In the genomic region with DNA sequence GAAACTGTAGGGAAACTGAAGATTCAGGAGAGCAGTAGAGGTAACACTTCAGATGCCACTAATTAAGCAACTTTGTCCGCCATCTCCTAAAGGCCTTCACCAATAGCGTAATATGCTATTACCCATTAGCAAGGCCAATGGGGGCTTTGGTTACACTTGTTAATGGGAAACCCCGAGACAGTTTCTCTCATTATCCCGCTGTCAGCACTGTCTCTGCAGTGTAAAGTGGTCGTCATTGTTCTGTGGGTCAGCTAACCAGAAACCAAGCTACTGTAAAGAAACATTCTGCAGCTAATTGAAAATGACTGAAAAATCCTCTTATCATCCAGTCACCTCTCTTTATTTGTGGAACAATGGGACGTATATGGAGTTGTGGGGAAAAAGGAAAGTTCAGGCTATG, we compare ENCODE assay signal across 24 cellular contexts.
DNase-seq lines count a peak whose midpoint lies in the region; ATAC-seq and TF ChIP-seq lines count a peak whose summit lies in the region.
"Had no signal": no experiment of that assay in that cellular context is flagged by ENCODE, and none has a peak within 500 bp of the region (broad histone marks: within the 10 kb centered on the region; RNA-seq: fewer than 3 reads in every experiment).

No MANE protein-coding gene starts in this region.

- no peak overlapping the region for H4K12ac ChIP-seq in trophoblast cell (ENCODE audit: low read depth, low read length)

- no peak for ATAC-seq in right cardiac atrium
- ATAC-seq: GM12878 had no signal

- DNase-seq in COLO829 (ENCODE audit: low spot score) (peak; percentile 7), glutamatergic neuron (no peak), trophoblast cell (no peak), activated gamma-delta T cell treated with Interleukin-2 at 50 U/mL for 16 hours (no peak), Karpas-422 (no peak), right cardiac atrium (no peak), DMS53 (lab: John Stamatoyannopoulos, UW) (no peak)
- DNase-seq: 8988T; ACHN; BE2C; C1 segment of cervical spinal cord; Caco-2; Calu3; CD4-positive, alpha-beta memory T cell; CD4-positive, CD25-positive, alpha-beta regulatory T cell; CD8-positive, alpha-beta memory T cell; DMS79; DND-41; EL; GDM1 had no signal

- no peak overlapping the region for H4K91ac ChIP-seq in trophoblast cell (ENCODE audit: low read depth, low read length)

- no peak overlapping the region for H3K18ac ChIP-seq in trophoblast cell (ENCODE audit: low read length)

- H3K27me3 Mint-ChIP-seq in brain (peaks cover 10% of the 10 kb centered on the region), glutamatergic neuron (ENCODE audit: unreplicated experiment) (no peaks in the 10 kb centered on the region)
- H3K27me3 Mint-ChIP-seq: CD4-positive, CD25-positive, alpha-beta regulatory T cell; CD8-positive, alpha-beta memory T cell had no signal

- H2BK120ac ChIP-seq in trophoblast cell (ENCODE audit: insufficient read depth, low read length, poor library complexity), result no peak overlapping the region

- H3K4me2 ChIP-seq in trophoblast cell (ENCODE audit: low read length) (no peak overlapping the region), Karpas-422 (ENCODE audit: low read depth, low read length, poor library complexity, severe bottlenecking) (no peak overlapping the region)
- H3K4me2 ChIP-seq: BLaER1 had no signal

- H3K4me3 ChIP-seq in trophoblast cell (ENCODE audit: low read depth, low read length) (no peak overlapping the region), Karpas-422 (ENCODE audit: low read length) (no peak overlapping the region), right cardiac atrium (ENCODE audit: low read length) (no peak overlapping the region)
- H3K4me3 ChIP-seq: BLaER1, GM12878 had no signal

- H2AK5ac ChIP-seq in trophoblast cell (ENCODE audit: low read length), result no peak overlapping the region

- no peaks in the 10 kb centered on the region for H3K79me1 ChIP-seq in trophoblast cell (ENCODE audit: low read length)

- no peaks in the 10 kb centered on the region for H4K20me1 ChIP-seq in Karpas-422 (ENCODE audit: insufficient read depth, low read depth, low read length)
- H4K20me1 ChIP-seq: BLaER1 had no signal

- H3K4me1 Mint-ChIP-seq in brain (peaks cover 16% of the 10 kb centered on the region), glutamatergic neuron (ENCODE audit: low read depth, unreplicated experiment) (peaks cover 18% of the 10 kb centered on the region)
- H3K4me1 Mint-ChIP-seq: CD14-positive monocyte; CD4-positive, alpha-beta memory T cell; CD4-positive, CD25-positive, alpha-beta regulatory T cell; CD8-positive, alpha-beta memory T cell had no signal

- H3K9me3 ChIP-seq in trophoblast cell (ENCODE audit: insufficient read depth, low read depth, low read length), result no peaks in the 10 kb centered on the region
- H3K9me3 ChIP-seq in Karpas-422 (ENCODE audit: low read length), result no peaks in the 10 kb centered on the region
- no peaks in the 10 kb centered on the region for H3K9me3 ChIP-seq in right cardiac atrium (ENCODE audit: control insufficient read depth, low read length)
- H3K9me3 ChIP-seq: BE2C, BLaER1, Caco-2 had no signal

- peak overlapping the region in 3 of 5 experiments; percentile 30 to 89 (median 40) for H3K27ac Mint-ChIP-seq in brain
- peak overlapping the region; percentile 35 for H3K27ac Mint-ChIP-seq in glutamatergic neuron (ENCODE audit: unreplicated experiment)
- H3K27ac Mint-ChIP-seq: CD14-positive monocyte; CD4-positive, CD25-positive, alpha-beta regulatory T cell; CD8-positive, alpha-beta memory T cell had no signal

- no peaks in the 10 kb centered on the region for H3K27me3 ChIP-seq in trophoblast cell (ENCODE audit: insufficient read depth, low read length)
- no peaks in the 10 kb centered on the region for H3K27me3 ChIP-seq in Karpas-422 (ENCODE audit: low read length)
- no peaks in the 10 kb centered on the region for H3K27me3 ChIP-seq in right cardiac atrium (ENCODE audit: control insufficient read depth, insufficient read depth)
- H3K27me3 ChIP-seq: BLaER1 had no signal

- H3K36me3 ChIP-seq in trophoblast cell (ENCODE audit: control insufficient read depth in 1 of 2, insufficient read depth in 2 of 2, low read length in 2 of 2) (no peaks in the 10 kb centered on the region), Karpas-422 (ENCODE audit: insufficient read depth, low read length) (no peaks in the 10 kb centered on the region)
- H3K36me3 ChIP-seq: BE2C, BLaER1 had no signal

- H3K23ac ChIP-seq in trophoblast cell (ENCODE audit: low read length), result peak overlapping the region; percentile 68

- H3K14ac ChIP-seq in trophoblast cell (ENCODE audit: low read length), result no peak overlapping the region

- TF ChIP-seq CTCF in brain (conservative IDR thresholded peaks at IDR 0.05) (no peak), glutamatergic neuron (IDR thresholded peaks at IDR 0.05; ENCODE audit: partially characterized antibody, unreplicated experiment) (no peak)

- H2AFZ ChIP-seq in trophoblast cell (ENCODE audit: insufficient read depth, low read length, poor library complexity) (no peak overlapping the region), Karpas-422 (ENCODE audit: low read length) (no peak overlapping the region)

- H3K79me2 ChIP-seq in trophoblast cell (ENCODE audit: control insufficient read depth, insufficient read depth, low read length, poor library complexity) (no peaks in the 10 kb centered on the region), Karpas-422 (ENCODE audit: low read length) (no peaks in the 10 kb centered on the region)

- WGBS in trophoblast cell (ENCODE audit: extremely low coverage, insufficient coverage, insufficient read length), result no CpG with 5 or more reads among the region's 6 CpGs
- WGBS in right cardiac atrium, result 66% methylated on average over 6 of the region's 6 CpGs

- H2BK5ac ChIP-seq in trophoblast cell (ENCODE audit: low read depth, low read length, poor library complexity), result no peak overlapping the region

- H3K9me2 ChIP-seq in Karpas-422 (replicated peaks; ENCODE audit: insufficient read depth, low read length), result no peaks in the 10 kb centered on the region

- H2BK12ac ChIP-seq in trophoblast cell (ENCODE audit: low read length), result no peak overlapping the region

- H3K4me3 Mint-ChIP-seq in brain, result peak overlapping the region in 2 of 5 experiments; percentile 40 to 76
- H3K4me3 Mint-ChIP-seq in glutamatergic neuron (ENCODE audit: unreplicated experiment), result no peak overlapping the region
- H3K4me3 Mint-ChIP-seq: CD14-positive monocyte; CD4-positive, alpha-beta memory T cell; CD4-positive, CD25-positive, alpha-beta regulatory T cell; CD8-positive, alpha-beta memory T cell had no signal

- H3K9me3 Mint-ChIP-seq in brain (peaks cover 0 to 5% (median 2%) of the 10 kb centered on the region in 5 experiments), glutamatergic neuron (ENCODE audit: unreplicated experiment) (no peaks in the 10 kb centered on the region)

- intact Hi-C loops in right cardiac atrium (cut with DNase I), result no loop called here

- H3K4me1 ChIP-seq in trophoblast cell (ENCODE audit: control insufficient read depth in 1 of 2, insufficient read depth in 2 of 2, low read length in 2 of 2) (no peaks in the 10 kb centered on the region), Karpas-422 (ENCODE audit: low read length) (no peaks in the 10 kb centered on the region), right cardiac atrium (ENCODE audit: control insufficient read depth, insufficient read depth, low read length) (no peaks in the 10 kb centered on the region)
- H3K4me1 ChIP-seq: BE2C, BLaER1, Caco-2 had no signal

- no peak overlapping the region for H4K8ac ChIP-seq in trophoblast cell (ENCODE audit: low read depth, low read length)

- H3K27ac ChIP-seq in trophoblast cell (ENCODE audit: low read depth, low read length) (no peak overlapping the region), Karpas-422 (ENCODE audit: low read length) (no peak overlapping the region), right cardiac atrium (ENCODE audit: low read length) (no peak overlapping the region)
- H3K27ac ChIP-seq: BLaER1 had no signal

- no peak overlapping the region for H3K4ac ChIP-seq in trophoblast cell (ENCODE audit: low read depth, low read length)

- no peak overlapping the region for H3K9ac ChIP-seq in trophoblast cell (ENCODE audit: low read length)
- H3K9ac ChIP-seq in Karpas-422 (ENCODE audit: low read length), result no peak overlapping the region
- H3K9ac ChIP-seq: BLaER1 had no signal

- no peaks in the 10 kb centered on the region for H3K36me3 Mint-ChIP-seq in brain
- no peaks in the 10 kb centered on the region for H3K36me3 Mint-ChIP-seq in glutamatergic neuron (ENCODE audit: unreplicated experiment)
- H3K36me3 Mint-ChIP-seq: CD14-positive monocyte; CD4-positive, alpha-beta memory T cell; CD4-positive, CD25-positive, alpha-beta regulatory T cell; CD8-positive, alpha-beta memory T cell had no signal
